In genomic region chr13:111572956-111573355, GRCh38 we compare ENCODE assay signal across 16 cellular contexts.
DNase-seq lines count a peak whose midpoint lies in the region; TF ChIP-seq lines count a peak whose summit lies in the region.
"Had no signal": no experiment of that assay in that cellular context is flagged by ENCODE, and none has a peak within 500 bp of the region (broad histone marks: within the 10 kb centered on the region; RNA-seq: fewer than 3 reads in every experiment).

No MANE protein-coding gene starts in this region.

- 61 to 73% methylated on average over 11 to 20 of the region's 20 CpGs for WGBS in transverse colon (ENCODE audit: low coverage in 1 of 2), 2 donors

- no peaks in the 10 kb centered on the region for H3K4me1 ChIP-seq in endocrine pancreas (ENCODE audit: control insufficient read depth, insufficient read depth, low read length)
- no peaks in the 10 kb centered on the region for H3K4me1 ChIP-seq in transverse colon

- H3K27me3 Mint-ChIP-seq in activated naive CD8-positive, alpha-beta T cell treated with anti-CD3 and anti-CD28 coated beads for 36 hours, result peaks cover 9% of the 10 kb centered on the region

- H3K36me3 ChIP-seq in endocrine pancreas (ENCODE audit: control insufficient read depth, insufficient read depth, low read length), result no peaks in the 10 kb centered on the region
- H3K36me3 ChIP-seq in transverse colon, result no peaks in the 10 kb centered on the region
- H3K36me3 ChIP-seq: thoracic aorta had no signal

- peaks cover 2% of the 10 kb centered on the region for H3K36me3 Mint-ChIP-seq in activated naive CD8-positive, alpha-beta T cell treated with anti-CD3 and anti-CD28 coated beads for 36 hours

- H3K9ac ChIP-seq in endocrine pancreas (ENCODE audit: control insufficient read depth, insufficient read depth, low read length), result no peak overlapping the region

- peaks cover 11% of the 10 kb centered on the region for H3K9me3 Mint-ChIP-seq in activated naive CD8-positive, alpha-beta T cell treated with anti-CD3 and anti-CD28 coated beads for 36 hours

- in situ Hi-C loops in transverse colon (cut with MboI; ENCODE audit: low pct_ligation_motif_present in 1 of 4, low pct_unique_long_range_greater_than_20kb in 1 of 4, low sequenced_read_pairs in 3 of 4), result no loop called here

- no peak for TF ChIP-seq EP300 in transverse colon (IDR thresholded peaks at IDR 0.05; ENCODE audit: low read depth)

- TF ChIP-seq POLR2A in transverse colon (IDR thresholded peaks at IDR 0.05), result no peak

- no peak overlapping the region for H3K4me3 Mint-ChIP-seq in activated naive CD8-positive, alpha-beta T cell treated with anti-CD3 and anti-CD28 coated beads for 36 hours
- H3K4me3 Mint-ChIP-seq: nephron progenitor cell, T-helper 17 cell had no signal

- TF ChIP-seq CTCF in transverse colon (IDR thresholded peaks at IDR 0.05), result no peak

- no peaks in the 10 kb centered on the region for H3K4me1 Mint-ChIP-seq in activated naive CD8-positive, alpha-beta T cell treated with anti-CD3 and anti-CD28 coated beads for 36 hours
- H3K4me1 Mint-ChIP-seq: T-helper 17 cell had no signal

- intact Hi-C loops in transverse colon (cut with DNase I; ENCODE audit: low total_unique reads), result no loop called here

- peaks cover 4% of the 10 kb centered on the region for H3K9me3 ChIP-seq in endocrine pancreas (ENCODE audit: control insufficient read depth, low read length)
- peaks cover 6 to 7% of the 10 kb centered on the region in 2 donors for H3K9me3 ChIP-seq in transverse colon

- H3K27ac ChIP-seq in transverse colon, result no peak overlapping the region
- H3K27ac ChIP-seq: coronary artery, RWPE1, thoracic aorta had no signal

- H3K4me3 ChIP-seq in endocrine pancreas (ENCODE audit: control insufficient read depth, insufficient read depth, low read length), result peak overlapping the region; percentile 4
- H3K4me3 ChIP-seq in transverse colon, result no peak overlapping the region
- H3K4me3 ChIP-seq: coronary artery, thoracic aorta had no signal

- H3K27me3 ChIP-seq in endocrine pancreas (ENCODE audit: control insufficient read depth, insufficient read depth, low read length), result no peaks in the 10 kb centered on the region
- H3K27me3 ChIP-seq in transverse colon, result no peaks in the 10 kb centered on the region

- no peak overlapping the region for H3K27ac Mint-ChIP-seq in activated naive CD8-positive, alpha-beta T cell treated with anti-CD3 and anti-CD28 coated beads for 36 hours
- H3K27ac Mint-ChIP-seq: nephron progenitor cell, T-helper 17 cell had no signal

- DNase-seq in NCI-H146 (lab: John Stamatoyannopoulos, UW), result peak; percentile 99
- peak; percentile 71 for DNase-seq in NCI-H2227 treated with DMSO at 0.1 percent for 48 hours (lab: John Stamatoyannopoulos, UW)
- DNase-seq in transverse colon, result peak; percentile 27
- DNase-seq in HuH-7.5 (ENCODE audit: low spot score), result no peak
- no peak for DNase-seq in ecto neural progenitor cell (ENCODE audit: low spot score)
- DNase-seq in activated naive CD8-positive, alpha-beta T cell treated with anti-CD3 and anti-CD28 coated beads for 36 hours, result no peak
- DNase-seq: activated naive CD4-positive, alpha-beta T cell treated with Interleukin-2 at 50 U/mL for 16 hours; erythroblast; NCI-H82; nephron progenitor cell; stimulated activated CD4-positive, alpha-beta T cell treated with anti-CD3 and anti-CD28 coated beads, Interleukin-2, amount 100 ng/mL, for 24 hours; T-helper 17 cell had no signal

Comparison
In these comparisons a context has a peak if more than half of its experiments do, and no peak if none do; other contexts are left out.
1. DNase-seq: peak in NCI-H146 (single experiment), NCI-H2227 treated with DMSO at 0.1 percent for 48 hours (single experiment) and transverse colon (single experiment); none in HuH-7.5 (single experiment), ecto neural progenitor cell (single experiment) and activated naive CD8-positive, alpha-beta T cell treated with anti-CD3 and anti-CD28 coated beads for 36 hours (single experiment).